1 cellular context compared by ENCODE assay signal in genomic region chr11:95147364-95147905, GRCh38.
TF ChIP-seq lines count a peak whose summit lies in the region.

No MANE protein-coding gene starts in this region.

TF ChIP-seq in GM23338, 12 proteins besides CTCF, POLR2A, EP300 and RAD21 (continued from another document):
- no peak for TF ChIP-seq JUNB (IDR thresholded peaks at IDR 0.05; ENCODE audit: unreplicated experiment)
- TF ChIP-seq POLR2AphosphoS5 (IDR thresholded peaks at IDR 0.05; ENCODE audit: low read depth) = no peak
- TF ChIP-seq EZH2phosphoT487 (IDR thresholded peaks at IDR 0.05; ENCODE audit: unreplicated experiment) = no peak
- TF ChIP-seq CREB1 (CRISPR knock-in tag; IDR thresholded peaks at IDR 0.05; ENCODE audit: low read depth) = no peak
